Comparison of ENCODE assay signal across 8 cellular contexts in genomic region chr6:69791065-69791471, GRCh38. TPM values are rescaled to one million over a fixed set of nuclear protein-coding genes. Genes with fewer than 3 reads are reported as not detected.
A peak's percentile ranks its signal among the peaks of the same experiment; 100 is the strongest.
DNase-seq lines count a peak whose midpoint lies in the region; ATAC-seq and TF ChIP-seq lines count a peak whose summit lies in the region.

No MANE protein-coding gene starts in this region.

- H3K4me3 ChIP-seq in fibroblast of mammary gland (ENCODE audit: control insufficient read depth, low read depth, low read length) (no peak overlapping the region), stomach (no peak overlapping the region), MM.1S (ENCODE audit: low read length) (no peak overlapping the region)

- H3K79me2 ChIP-seq in MM.1S (ENCODE audit: low read length), result peaks cover 62% of the 10 kb centered on the region

- H3K9ac ChIP-seq in MM.1S (ENCODE audit: low read length), result no peak overlapping the region

- DNase-seq in NCI-H2081 (lab: John Stamatoyannopoulos, UW), result peak; percentile 2 to 48
- DNase-seq in NCI-H2081 treated with DMSO at 0.1 percent for 48 hours (lab: John Stamatoyannopoulos, UW), result no peak
- peak; percentile 8 for DNase-seq in fibroblast of mammary gland (ENCODE audit: low read depth)
- no peak for DNase-seq in stomach
- DNase-seq in SK-N-DZ (ENCODE audit: low spot score), result no peak
- DNase-seq in MM.1S, result no peak
- no peak for DNase-seq in cortex of kidney (lab: John Stamatoyannopoulos, UW)

- no peak overlapping the region for H2AFZ ChIP-seq in MM.1S (ENCODE audit: low read length)

- ATAC-seq in HG03457 (IDR thresholded peaks at IDR 0.05; ENCODE audit: unreplicated experiment), result peak; percentile 53

- no peak for TF ChIP-seq CTCF in fibroblast of mammary gland (conservative IDR thresholded peaks at IDR 0.05; ENCODE audit: control insufficient read depth, insufficient read depth, low read depth, low read length)
- TF ChIP-seq CTCF in stomach (IDR thresholded peaks at IDR 0.05), result no peak
- TF ChIP-seq CTCF in MM.1S (IDR thresholded peaks at IDR 0.05; ENCODE audit: low read length), result no peak

- TF ChIP-seq POLR2A in stomach (IDR thresholded peaks at IDR 0.05), result no peak

- no peaks in the 10 kb centered on the region for H3K9me2 ChIP-seq in MM.1S (replicated peaks; ENCODE audit: insufficient read depth, low read length)

- intact Hi-C loops in stomach (cut with DNase I; ENCODE audit: low total_unique reads), result no loop called here

- no peaks in the 10 kb centered on the region for H3K27me3 ChIP-seq in stomach
- H3K27me3 ChIP-seq in MM.1S (replicated peaks; ENCODE audit: insufficient read depth, low read length), result no peaks in the 10 kb centered on the region

- WGBS in stomach, 5 donors, result 45 to 64% (median 57%) methylated on average over 2 of the region's 2 CpGs

- H3K4me2 ChIP-seq in MM.1S (ENCODE audit: low read depth, low read length), result no peak overlapping the region

- no peaks in the 10 kb centered on the region for H4K20me1 ChIP-seq in MM.1S (ENCODE audit: insufficient read depth, low read length)

- H3K4me1 ChIP-seq in stomach (peaks cover 5 to 70% (median 36%) of the 10 kb centered on the region in 4 donors), MM.1S (ENCODE audit: low read length) (peaks cover 8% of the 10 kb centered on the region)

- H3K36me3 ChIP-seq in stomach (peaks cover 0 to 17% (median 7%) of the 10 kb centered on the region in 4 donors), MM.1S (replicated peaks; ENCODE audit: insufficient read depth, low read length) (no peaks in the 10 kb centered on the region; the same call in 1 of the 2 replicates)

- no peaks in the 10 kb centered on the region for H3K9me3 ChIP-seq in stomach
- H3K9me3 ChIP-seq in MM.1S (replicated peaks; ENCODE audit: insufficient read depth, low read length), result no peaks in the 10 kb centered on the region

- peaks cover 9% of the 10 kb centered on the region for H3F3A ChIP-seq in MM.1S (ENCODE audit: insufficient read depth, low read length)

- TF ChIP-seq EP300 in stomach (IDR thresholded peaks at IDR 0.05), result no peak

- H3K27ac ChIP-seq in stomach (peak overlapping the region in 3 of 5 donors; percentile 60 to 64 (median 64)), MM.1S (ENCODE audit: low read length) (no peak overlapping the region)

RNA-seq across cellular contexts. Expression of gene LMBRD1, which starts 5.7 kb away (rescaled TPM):
- total RNA-seq in stomach, result 10 to 100 TPM in 4 of 5 donors, 1 to 10 TPM in 1; 9.8 to 83.0 (median 34.8) TPM
- polyA plus RNA-seq in stomach, result 10 to 100 TPM; 20.7 to 26.4 (median 25.7) TPM
- polyA plus RNA-seq in SK-N-DZ (2014; cell fraction: cytosol; rRNA removed), result 24.3 and 25.1 TPM in 2 replicates
- polyA plus RNA-seq in SK-N-DZ (2014; cell fraction: nucleus; rRNA removed), result 24.3 and 36.5 TPM in 2 replicates

Comparison
In these comparisons a context has a peak if more than half of its experiments do, and no peak if none do; other contexts are left out.
1. DNase-seq: peak in NCI-H2081 (2 of 2) and fibroblast of mammary gland (single experiment); none in NCI-H2081 treated with DMSO at 0.1 percent for 48 hours (single experiment), stomach (single experiment), SK-N-DZ (single experiment), MM.1S (single experiment) and cortex of kidney (single experiment).